20 cellular contexts compared by ENCODE assay signal in genomic region chr10:119393421-119393820, GRCh38.
DNase-seq lines count a peak whose midpoint lies in the region; ATAC-seq and TF ChIP-seq lines count a peak whose summit lies in the region.
"Had no signal": no experiment of that assay in that cellular context is flagged by ENCODE, and none has a peak within 500 bp of the region (broad histone marks: within the 10 kb centered on the region; RNA-seq: fewer than 3 reads in every experiment).

No MANE protein-coding gene starts in this region.

- peaks cover 0 to 6% of the 10 kb centered on the region in 2 donors for H3K9me3 Mint-ChIP-seq in activated naive CD4-positive, alpha-beta T cell treated with anti-CD3 and anti-CD28 coated beads, Interleukin-2, amount 50 U/mL, for 72 hours
- H3K9me3 Mint-ChIP-seq in endothelial cell (ENCODE audit: unreplicated experiment), result no peaks in the 10 kb centered on the region
- peaks cover 0 to 13% of the 10 kb centered on the region in 2 donors for H3K9me3 Mint-ChIP-seq in stimulated activated naive B cell treated with anti-CD40 and anti-IgM and Interleukin-4, amounts not matched to agents 10 μg/mL and 1 μg/mL and 100 μg/mL, for 72 hours
- H3K9me3 Mint-ChIP-seq: mesothelial cell of epicardium had no signal

- H3K4me3 Mint-ChIP-seq in T-helper 17 cell (no peak overlapping the region), endothelial cell (ENCODE audit: unreplicated experiment) (peak overlapping the region; percentile 77)
- H3K4me3 Mint-ChIP-seq in stimulated activated naive B cell treated with anti-CD40 and anti-IgM and Interleukin-4, amounts not matched to agents 10 μg/mL and 1 μg/mL and 100 μg/mL, for 72 hours, result peak overlapping the region; percentile 3 to 81
- H3K4me3 Mint-ChIP-seq: mesothelial cell of epicardium had no signal

- peak; percentile 29 to 44 for ATAC-seq in activated naive CD4-positive, alpha-beta T cell treated with anti-CD3 and anti-CD28 coated beads, Interleukin-2, amount 50 U/mL, for 72 hours
- no peak for ATAC-seq in T-helper 17 cell
- ATAC-seq in stimulated activated naive B cell treated with anti-CD40 and anti-IgM and Interleukin-4, amounts not matched to agents 10 μg/mL and 1 μg/mL and 100 μg/mL, for 72 hours (replicated peaks), result peak; percentile 6 to 24
- ATAC-seq in HG02870 (IDR thresholded peaks at IDR 0.05; ENCODE audit: unreplicated experiment), result no peak
- ATAC-seq: HCT116, psoas muscle had no signal

- in situ Hi-C loops in GM13977 (cut with MboI; ENCODE audit: low pct_unique_long_range_greater_than_20kb, low sequenced_read_pairs, unreplicated experiment), result no loop called here

- no peak for TF ChIP-seq CTCF in endothelial cell (IDR thresholded peaks at IDR 0.05; ENCODE audit: unreplicated experiment)
- no peak for TF ChIP-seq CTCF in GM13977 (IDR thresholded peaks at IDR 0.05; ENCODE audit: extremely low read depth, insufficient read depth, missing control alignments)

- H3K27me3 Mint-ChIP-seq in T-helper 17 cell (no peaks in the 10 kb centered on the region), endothelial cell (ENCODE audit: unreplicated experiment) (peaks cover 48% of the 10 kb centered on the region)
- peaks cover 0 to 7% of the 10 kb centered on the region in 2 donors for H3K27me3 Mint-ChIP-seq in stimulated activated naive B cell treated with anti-CD40 and anti-IgM and Interleukin-4, amounts not matched to agents 10 μg/mL and 1 μg/mL and 100 μg/mL, for 72 hours

- H3K9me3 ChIP-seq in T-helper 17 cell (ENCODE audit: control insufficient read depth, low read length, poor library complexity, severe bottlenecking), result no peaks in the 10 kb centered on the region
- H3K9me3 ChIP-seq: heart left ventricle, psoas muscle, SJSA1, thyroid gland had no signal

- H3K36me3 Mint-ChIP-seq in activated naive CD4-positive, alpha-beta T cell treated with anti-CD3 and anti-CD28 coated beads, Interleukin-2, amount 50 U/mL, for 72 hours, result no peaks in the 10 kb centered on the region
- H3K36me3 Mint-ChIP-seq in T-helper 17 cell (ENCODE audit: low read depth) (peaks cover 2% of the 10 kb centered on the region), endothelial cell (ENCODE audit: low read depth, unreplicated experiment) (peaks cover 63% of the 10 kb centered on the region)
- peaks cover 21 to 49% of the 10 kb centered on the region in 2 donors for H3K36me3 Mint-ChIP-seq in stimulated activated naive B cell treated with anti-CD40 and anti-IgM and Interleukin-4, amounts not matched to agents 10 μg/mL and 1 μg/mL and 100 μg/mL, for 72 hours

- H3K4me1 Mint-ChIP-seq in T-helper 17 cell (peaks cover 13% of the 10 kb centered on the region), endothelial cell (ENCODE audit: unreplicated experiment) (peaks cover 66% of the 10 kb centered on the region)
- peaks cover 60 to 74% of the 10 kb centered on the region in 2 donors for H3K4me1 Mint-ChIP-seq in stimulated activated naive B cell treated with anti-CD40 and anti-IgM and Interleukin-4, amounts not matched to agents 10 μg/mL and 1 μg/mL and 100 μg/mL, for 72 hours

- H3K27ac Mint-ChIP-seq in activated naive CD4-positive, alpha-beta T cell treated with anti-CD3 and anti-CD28 coated beads, Interleukin-2, amount 50 U/mL, for 72 hours, result peak overlapping the region in 1 of 2 donors; percentile 36
- H3K27ac Mint-ChIP-seq in T-helper 17 cell (peak overlapping the region; percentile 43), endothelial cell (ENCODE audit: unreplicated experiment) (no peak overlapping the region)
- H3K27ac Mint-ChIP-seq in stimulated activated naive B cell treated with anti-CD40 and anti-IgM and Interleukin-4, amounts not matched to agents 10 μg/mL and 1 μg/mL and 100 μg/mL, for 72 hours, result peak overlapping the region; percentile 96
- H3K27ac Mint-ChIP-seq: mesothelial cell of epicardium had no signal

- no peak for DNase-seq in activated naive CD4-positive, alpha-beta T cell treated with anti-CD3 and anti-CD28 coated beads, Interleukin-2, amount 50 U/mL, for 72 hours (ENCODE audit: low spot score in 2 of 2)
- DNase-seq in activated naive CD4-positive, alpha-beta T cell treated with anti-CD3 and anti-CD28 coated beads, Interleukin-2, amount 50 U/mL, for 16 hours, result no peak
- DNase-seq in T-helper 17 cell, result no peak
- DNase-seq in endothelial cell (ENCODE audit: low spot score), result no peak
- DNase-seq in stimulated activated naive B cell treated with anti-CD40 and anti-IgM and Interleukin-4, amounts not matched to agents 10 μg/mL and 1 μg/mL and 100 μg/mL, for 72 hours, result no peak
- DNase-seq in GM13977 (ENCODE audit: low spot score), result no peak
- no peak for DNase-seq in cerebellar nuclear complex (lab: John Stamatoyannopoulos, UW)
- DNase-seq: activated CD8-positive, alpha-beta memory T cell treated with anti-CD3 and anti-CD28 coated beads for 24 hours; DMS79; dorsolateral prefrontal cortex; NCI-H1417 treated with DMSO at 0.1 percent for 48 hours; NK-92 treated with Interleukin-12 subunit alpha and Interleukin-12 subunit beta, amount 100 ng/mL, for 24 hours; psoas muscle; stimulated activated CD4-positive, alpha-beta T cell treated with anti-CD3 and anti-CD28 coated beads, Interleukin-1b, Interleukin-23, amount 100 ng/mL, for 48 hours had no signal

Comparison
In these comparisons a context has a peak if more than half of its experiments do, and no peak if none do; other contexts are left out.
1. ATAC-seq: peak in activated naive CD4-positive, alpha-beta T cell treated with anti-CD3 and anti-CD28 coated beads, Interleukin-2, amount 50 U/mL, for 72 hours (2 of 2) and stimulated activated naive B cell treated with anti-CD40 and anti-IgM and Interleukin-4, amounts not matched to agents 10 μg/mL and 1 μg/mL and 100 μg/mL, for 72 hours (2 of 2); none in T-helper 17 cell (single experiment) and HG02870 (single experiment).